Comparison of ENCODE assay signal across 36 cellular contexts in genomic region chr2:10067881-10068280, GRCh38. TPM values are rescaled to one million over a fixed set of nuclear protein-coding genes. Genes with fewer than 3 reads are reported as not detected.
"Had no signal": no experiment of that assay in that cellular context is flagged by ENCODE, and none has a peak within 500 bp of the region (broad histone marks: within the 10 kb centered on the region; RNA-seq: fewer than 3 reads in every experiment).

No MANE protein-coding gene starts in this region.

- H3K9ac ChIP-seq: KMS-11 had no signal

- H3K27me3 ChIP-seq: MG63 had no signal

- H3K9me3 ChIP-seq: MG63 had no signal

- H3K4me3 ChIP-seq: MG63 had no signal

- DNase-seq: Karpas-422, Kasumi-1, MG63, MM.1S, MV-4-11, NCI-H1048, NCI-H1092, NCI-H1092 treated with DMSO at 0.1 percent for 48 hours, NCI-H1105, NCI-H1105 treated with DMSO at 0.1 percent for 48 hours, NCI-H1417, NCI-H1417 treated with DMSO at 0.1 percent for 48 hours, NCI-H1436, NCI-H1436 treated with DMSO at 0.1 percent for 48 hours, NCI-H146, NCI-H1694, NCI-H1694 treated with DMSO at 0.1 percent for 48 hours, NCI-H187, NCI-H187 treated with DMSO at 0.1 percent for 48 hours, NCI-H1930, NCI-H2029, NCI-H2029 treated with DMSO at 0.1 percent for 48 hours, NCI-H2081, NCI-H2081 treated with DMSO at 0.1 percent for 48 hours, NCI-H2107, NCI-H2171, NCI-H2171 treated with DMSO at 0.1 percent for 48 hours, NCI-H2227 treated with DMSO at 0.1 percent for 48 hours, NCI-H226, NCI-H345, NCI-H446, NCI-H446 treated with DMSO at 0.1 percent for 48 hours, NCI-H510A had no signal

- H3K36me3 ChIP-seq: MG63 had no signal

- H3K27ac ChIP-seq: KMS-11 had no signal

- H3K4me2 ChIP-seq: KMS-11 had no signal

RNA-seq across cellular contexts. Expression of gene CYS1, which starts 12.3 kb away (rescaled TPM):
- total RNA-seq: LHCN-M2, MCF 10A had no signal
